In genomic region chr1:176374967-176375569, GRCh38 we compare ENCODE assay signal across 8 cellular contexts.
A peak's percentile ranks its signal among the peaks of the same experiment; 100 is the strongest.
DNase-seq lines count a peak whose midpoint lies in the region; ATAC-seq and TF ChIP-seq lines count a peak whose summit lies in the region.

No MANE protein-coding gene starts in this region.

- H3K9me3 Mint-ChIP-seq in activated naive CD4-positive, alpha-beta T cell treated with anti-CD3 and anti-CD28 coated beads for 36 hours: no peaks in the 10 kb centered on the region

- H3K4me1 Mint-ChIP-seq in activated naive CD4-positive, alpha-beta T cell treated with anti-CD3 and anti-CD28 coated beads for 36 hours (ENCODE audit: low read depth): no peaks in the 10 kb centered on the region

- peak; percentile 93 for TF ChIP-seq CTCF in Loucy (conservative IDR thresholded peaks at IDR 0.05; ENCODE audit: low read length)

- CTCF ChIA-PET in activated naive CD4-positive, alpha-beta T cell treated with anti-CD3 and anti-CD28 coated beads for 36 hours (lab: Charles Lee): interaction anchor here (0.6 to 1.6 kb wide), 7 partner anchors 9 to 440 kb away, joined by 3 to 7 read pairs (median 3); no protein-coding TSS in a partner anchor

- no peaks in the 10 kb centered on the region for H3K9me3 ChIP-seq in Loucy (ENCODE audit: insufficient read depth, low read depth, low read length)

- intact Hi-C loops in activated naive CD4-positive, alpha-beta T cell treated with anti-CD3 and anti-CD28 coated beads for 36 hours (cut with micrococcal nuclease): loop anchor here (1.0 to 10.0 kb wide), 9 partner anchors 91 to 1572 kb away; no protein-coding TSS in a partner anchor
- intact Hi-C loops in Right ventricle myocardium inferior (cut with DNase I): loop anchor here (1.0 to 5.0 kb wide), 5 partner anchors 92 to 508 kb away; no protein-coding TSS in a partner anchor
- intact Hi-C loops in posterior cingulate gyrus (cut with DNase I): loop anchor here (1.0 to 2.0 kb wide), 2 partner anchors 185 to 316 kb away; no protein-coding TSS in a partner anchor

- ATAC-seq in Right ventricle myocardium inferior: peak; percentile 56

- no peak overlapping the region for H3K4me3 Mint-ChIP-seq in activated naive CD4-positive, alpha-beta T cell treated with anti-CD3 and anti-CD28 coated beads for 36 hours

- no peak overlapping the region for H3K4me2 ChIP-seq in Loucy (ENCODE audit: low read depth, low read length, poor library complexity, severe bottlenecking)

- DNase-seq in GM04504 (ENCODE audit: low read depth) (peak; percentile 39), H7 (peak; percentile 28), SIG-M5 treated with dmso at 0.1 percent for 504 hours (lab: John Stamatoyannopoulos, UW; ENCODE audit: unreplicated experiment) (peak; percentile 85), Right ventricle myocardium inferior (ENCODE audit: missing footprints) (peak; percentile 78), posterior cingulate gyrus (peak; percentile 52 to 95 (median 81)), GF-D8 (lab: John Stamatoyannopoulos, UW) (no peak)
- DNase-seq in activated naive CD4-positive, alpha-beta T cell treated with anti-CD3 and anti-CD28 coated beads for 36 hours: peak; percentile 87

- H3K9me2 ChIP-seq in Loucy (replicated peaks; ENCODE audit: low read depth, low read length): no peaks in the 10 kb centered on the region

- no peaks in the 10 kb centered on the region for H3K36me3 Mint-ChIP-seq in activated naive CD4-positive, alpha-beta T cell treated with anti-CD3 and anti-CD28 coated beads for 36 hours (ENCODE audit: low read depth)

- H3K36me3 ChIP-seq in H7 (replicated peaks; ENCODE audit: control insufficient read depth, insufficient read depth, low read length) (no peaks in the 10 kb centered on the region), Loucy (ENCODE audit: insufficient read depth, low read length) (no peaks in the 10 kb centered on the region)

- no peaks in the 10 kb centered on the region for H4K20me1 ChIP-seq in Loucy (ENCODE audit: insufficient read depth, low read length, poor library complexity, severe bottlenecking)

- H3K4me1 ChIP-seq in Loucy (ENCODE audit: insufficient read depth, low read length, poor library complexity, severe bottlenecking): no peaks in the 10 kb centered on the region

- 0 out of 2 replicates have a peak overlapping the region, but pooled peaks have one; percentile 53 for H2AFZ ChIP-seq in Loucy (ENCODE audit: low read length)

- H3K9ac ChIP-seq in Loucy (ENCODE audit: low read depth, low read length, poor library complexity, severe bottlenecking): no peak overlapping the region

- H3K79me2 ChIP-seq in Loucy (ENCODE audit: insufficient read depth, low read length): no peaks in the 10 kb centered on the region

- H3K27me3 Mint-ChIP-seq in activated naive CD4-positive, alpha-beta T cell treated with anti-CD3 and anti-CD28 coated beads for 36 hours (ENCODE audit: low read depth): peaks cover 10% of the 10 kb centered on the region

- H3K4me3 ChIP-seq in H7 (ENCODE audit: insufficient read depth, low read depth, low read length): no peak overlapping the region
- no peak overlapping the region for H3K4me3 ChIP-seq in Loucy (ENCODE audit: low read length, poor library complexity, severe bottlenecking)

- no peak overlapping the region for H3K27ac Mint-ChIP-seq in activated naive CD4-positive, alpha-beta T cell treated with anti-CD3 and anti-CD28 coated beads for 36 hours

- H3F3A ChIP-seq in Loucy (ENCODE audit: low read depth): no peaks in the 10 kb centered on the region

- H3K27me3 ChIP-seq in H7 (ENCODE audit: control insufficient read depth, insufficient read depth, low read length) (no peaks in the 10 kb centered on the region), Loucy (ENCODE audit: insufficient read depth, low read length, poor library complexity, severe bottlenecking) (no peaks in the 10 kb centered on the region)
